17 cellular contexts compared by ENCODE assay signal in genomic region chr2:240604939-240605716, GRCh38. TPM values are rescaled to one million over a fixed set of nuclear protein-coding genes. Genes with fewer than 3 reads are reported as not detected.
DNase-seq lines count a peak whose midpoint lies in the region; ATAC-seq, FAIRE-seq and TF ChIP-seq lines count a peak whose summit lies in the region.
"Had no signal": no experiment of that assay in that cellular context is flagged by ENCODE, and none has a peak within 500 bp of the region (broad histone marks: within the 10 kb centered on the region; RNA-seq: fewer than 3 reads in every experiment).

No MANE protein-coding gene starts in this region.

- H3K27me3 ChIP-seq in mucosa of rectum (ENCODE audit: control insufficient read depth in 2 of 2, insufficient read depth in 2 of 2, low read length in 2 of 2) (no peaks in the 10 kb centered on the region), upper lobe of right lung (no peaks in the 10 kb centered on the region), vagina (no peaks in the 10 kb centered on the region)
- H3K27me3 ChIP-seq: adrenal gland had no signal

- no peak for ATAC-seq in upper lobe of right lung

- H3K4me3 Mint-ChIP-seq in chondrocyte (ENCODE audit: unreplicated experiment), result no peak overlapping the region
- H3K4me3 Mint-ChIP-seq: activated CD8-positive, alpha-beta memory T cell treated with anti-CD3 and anti-CD28 coated beads, Interleukin-2, amount 10 ng/mL, durations not matched to agents 7 days and 5 days; B cell had no signal

- intact Hi-C loops in upper lobe of right lung (cut with DNase I) (no loop called here), vagina (cut with DNase I) (no loop called here)

- H3K36me3 ChIP-seq in mucosa of rectum (ENCODE audit: control insufficient read depth in 2 of 2, insufficient read depth in 2 of 2, low read length in 2 of 2), result no peaks in the 10 kb centered on the region
- no peaks in the 10 kb centered on the region for H3K36me3 ChIP-seq in upper lobe of right lung
- H3K36me3 ChIP-seq in vagina, result no peaks in the 10 kb centered on the region
- H3K36me3 ChIP-seq: adrenal gland had no signal

- no peaks in the 10 kb centered on the region for H3K9me3 Mint-ChIP-seq in chondrocyte (ENCODE audit: low read depth)
- H3K9me3 Mint-ChIP-seq: GM23338 had no signal

- no peak overlapping the region for H3K27ac Mint-ChIP-seq in chondrocyte (ENCODE audit: unreplicated experiment)
- H3K27ac Mint-ChIP-seq: activated CD8-positive, alpha-beta memory T cell treated with anti-CD3 and anti-CD28 coated beads, Interleukin-2, amount 10 ng/mL, durations not matched to agents 7 days and 5 days; B cell; GM23338 had no signal

- H3K9ac ChIP-seq in mucosa of rectum (ENCODE audit: low read depth in 1 of 2, low read length in 2 of 2), result peak overlapping the region; percentile 74

- FAIRE-seq in D721Med (lab: Jason Lieb, UNC), result no peak
- FAIRE-seq: GM12892 had no signal

- no peaks in the 10 kb centered on the region for H3K36me3 Mint-ChIP-seq in chondrocyte (ENCODE audit: low read depth)

- no peak for TF ChIP-seq POLR2A in vagina (IDR thresholded peaks at IDR 0.05)

- no peak for TF ChIP-seq CTCF in chondrocyte (IDR thresholded peaks at IDR 0.05)
- no peak for TF ChIP-seq CTCF in upper lobe of right lung (IDR thresholded peaks at IDR 0.05)
- no peak for TF ChIP-seq CTCF in vagina (IDR thresholded peaks at IDR 0.05)
- no peak for TF ChIP-seq CTCF in D721Med (IDR thresholded peaks at IDR 0.05; ENCODE audit: insufficient read depth, missing control alignments)

- peak; percentile 0 for DNase-seq in stimulated activated CD4-positive, alpha-beta T cell treated with anti-CD3 and anti-CD28 coated beads, Interleukin-4, amount 100 ng/mL, for 1 hour
- no peak for DNase-seq in stimulated activated CD4-positive, alpha-beta T cell treated with anti-CD3 and anti-CD28 coated beads, Interleukin-12 subunit alpha, Interleukin-12 subunit beta, amount 100 ng/mL, for 4 hours
- DNase-seq in chondrocyte (ENCODE audit: low spot score), result peak; percentile 88
- DNase-seq in upper lobe of right lung, result peak; percentile 59
- DNase-seq in NK-92 treated with Interleukin-12 subunit alpha and Interleukin-12 subunit beta, amount 100 ng/mL, for 24 hours (lab: John Stamatoyannopoulos, UW), result no peak
- no peak for DNase-seq in vagina (ENCODE audit: extremely low spot score in 2 of 2)
- DNase-seq in D721Med (ENCODE audit: insufficient read length, low spot score), result no peak
- DNase-seq: activated CD8-positive, alpha-beta memory T cell treated with anti-CD3 and anti-CD28 coated beads, Interleukin-2, amount 10 ng/mL, durations not matched to agents 7 days and 5 days; cortex of kidney; NCI-H1092 treated with DMSO at 0.1 percent for 48 hours; stimulated activated CD8-positive, alpha-beta memory T cell treated with anti-CD3 and anti-CD28 coated beads, Interleukin-4, amount 100 ng/mL, for 48 hours had no signal

- H3K9me3 ChIP-seq in mucosa of rectum (ENCODE audit: control insufficient read depth in 2 of 2, low read length in 2 of 2) (no peaks in the 10 kb centered on the region), upper lobe of right lung (no peaks in the 10 kb centered on the region), vagina (no peaks in the 10 kb centered on the region)
- H3K9me3 ChIP-seq: adrenal gland had no signal

- H3K4me3 ChIP-seq in mucosa of rectum (ENCODE audit: low read length in 2 of 2), result peak overlapping the region; percentile 83 to 84
- no peak overlapping the region for H3K4me3 ChIP-seq in upper lobe of right lung
- H3K4me3 ChIP-seq in vagina, result no peak overlapping the region
- H3K4me3 ChIP-seq: adrenal gland, GM23338 had no signal

- H3K27ac ChIP-seq in mucosa of rectum (ENCODE audit: low read depth in 2 of 2, low read length in 2 of 2) (peak overlapping the region; percentile 92 to 95), upper lobe of right lung (no peak overlapping the region), vagina (no peak overlapping the region)
- H3K27ac ChIP-seq: adrenal gland, VCaP had no signal

- H3K4me1 ChIP-seq in mucosa of rectum (ENCODE audit: control insufficient read depth in 2 of 2, insufficient read depth in 2 of 2, low read length in 2 of 2), result peaks cover 21 to 39% of the 10 kb centered on the region in 2 donors
- peaks cover 4% of the 10 kb centered on the region for H3K4me1 ChIP-seq in upper lobe of right lung
- H3K4me1 ChIP-seq in vagina, result no peaks in the 10 kb centered on the region
- H3K4me1 ChIP-seq: adrenal gland had no signal

- no peaks in the 10 kb centered on the region for H3K27me3 Mint-ChIP-seq in chondrocyte (ENCODE audit: low read depth)
- H3K27me3 Mint-ChIP-seq: activated CD8-positive, alpha-beta memory T cell treated with anti-CD3 and anti-CD28 coated beads, Interleukin-2, amount 10 ng/mL, durations not matched to agents 7 days and 5 days; B cell had no signal

- H3K4me1 Mint-ChIP-seq in chondrocyte (ENCODE audit: low read depth), result peaks cover 3% of the 10 kb centered on the region
- H3K4me1 Mint-ChIP-seq: B cell, GM23338 had no signal

RNA-seq across cellular contexts. Expression of gene CAPN10, which starts 18.6 kb away (rescaled TPM):
- 22.0 to 29.4 TPM (median 22.7 TPM) in 3 replicates for total RNA-seq in chondrocyte
- total RNA-seq in upper lobe of right lung, result 31.8 TPM
- 14.2 TPM for total RNA-seq in vagina

RNA-seq across cellular contexts. Expression of gene GPR35, which starts 20.2 kb away (rescaled TPM):
- total RNA-seq in chondrocyte, result 1.9 to 2.9 TPM (median 2.8 TPM) in 3 replicates
- 3.4 TPM for total RNA-seq in upper lobe of right lung
- total RNA-seq in vagina, result 3.9 TPM
- total RNA-seq: GM23338 had no signal

RNA-seq across cellular contexts. Expression of gene RNPEPL1, which starts 36.8 kb away (rescaled TPM):
- 54.9 to 63.2 TPM (median 61.3 TPM) in 3 replicates for total RNA-seq in chondrocyte
- total RNA-seq in upper lobe of right lung, result 88.6 TPM
- total RNA-seq in vagina, result 65.1 TPM

RNA-seq across cellular contexts. Expression of gene DUSP28, which starts 45.0 kb away (rescaled TPM):
- total RNA-seq in chondrocyte (3.4 to 4.7 TPM (median 3.7 TPM) in 3 replicates), upper lobe of right lung (5.3 TPM), vagina (5.9 TPM)

RNA-seq across cellular contexts. Expression of gene ANKMY1, which starts 47.3 kb away (rescaled TPM):
- total RNA-seq in chondrocyte, result 9.5 to 20.6 TPM (median 10.8 TPM) in 3 replicates
- total RNA-seq in upper lobe of right lung, result 19.3 TPM
- total RNA-seq in vagina, result 20.6 TPM

Comparison
In these comparisons a context has a peak if more than half of its experiments do, and no peak if none do; other contexts are left out.
1. DNase-seq: peak in stimulated activated CD4-positive, alpha-beta T cell treated with anti-CD3 and anti-CD28 coated beads, Interleukin-4, amount 100 ng/mL, for 1 hour (single experiment), chondrocyte (single experiment) and upper lobe of right lung (single experiment); none in stimulated activated CD4-positive, alpha-beta T cell treated with anti-CD3 and anti-CD28 coated beads, Interleukin-12 subunit alpha, Interleukin-12 subunit beta, amount 100 ng/mL, for 4 hours (single experiment), NK-92 treated with Interleukin-12 subunit alpha and Interleukin-12 subunit beta, amount 100 ng/mL, for 24 hours (single experiment), vagina (0 of 2) and D721Med (single experiment).
2. H3K27ac ChIP-seq: peak in mucosa of rectum (2 of 2); none in upper lobe of right lung (single experiment) and vagina (single experiment).
3. H3K4me3 ChIP-seq: peak in mucosa of rectum (2 of 2); none in upper lobe of right lung (single experiment) and vagina (0 of 2).